25 cellular contexts compared by ENCODE assay signal in genomic region chr18:40124107-40124506, GRCh38.
A peak's percentile ranks its signal among the peaks of the same experiment; 100 is the strongest.
DNase-seq lines count a peak whose midpoint lies in the region; ATAC-seq and TF ChIP-seq lines count a peak whose summit lies in the region.
"Had no signal": no experiment of that assay in that cellular context is flagged by ENCODE, and none has a peak within 500 bp of the region (broad histone marks: within the 10 kb centered on the region; RNA-seq: fewer than 3 reads in every experiment).

No MANE protein-coding gene starts in this region.

- TF ChIP-seq CTCF in Calu3 (IDR thresholded peaks at IDR 0.05; ENCODE audit: unreplicated experiment) = no peak
- TF ChIP-seq CTCF in kidney epithelial cell (IDR thresholded peaks at IDR 0.05; ENCODE audit: insufficient read depth, low read length, poor library complexity, severe bottlenecking) = no peak
- TF ChIP-seq CTCF in esophagus squamous epithelium (IDR thresholded peaks at IDR 0.05) = no peak
- no peak for TF ChIP-seq CTCF in GM13976 (IDR thresholded peaks at IDR 0.05; ENCODE audit: borderline replicate concordance, control extremely low read depth, extremely low read depth, insufficient read depth, missing control alignments)

- H3K9me3 Mint-ChIP-seq in Calu3 (ENCODE audit: low read depth, unreplicated experiment) = no peaks in the 10 kb centered on the region

- no peaks in the 10 kb centered on the region for H3K27me3 Mint-ChIP-seq in Calu3 (ENCODE audit: unreplicated experiment)
- H3K27me3 Mint-ChIP-seq: activated naive CD8-positive, alpha-beta T cell treated with anti-CD3 and anti-CD28 coated beads for 36 hours; stimulated activated naive CD8-positive, alpha-beta T cell treated with anti-CD3 and anti-CD28 coated beads, Interleukin-15, Interleukin-2, amounts not matched to agents 100 ng/mL and 50 ng/mL, for 24 hours had no signal

- TF ChIP-seq POLR2A in esophagus squamous epithelium (IDR thresholded peaks at IDR 0.05) = no peak

- DNase-seq in Calu3 (peak; percentile 3), HS-5 (ENCODE audit: low read depth) (peak; percentile 64), astrocyte of the hippocampus (ENCODE audit: low read depth, low spot score) (peak; percentile 75), kidney epithelial cell (ENCODE audit: low read depth) (peak; percentile 34), occipital lobe (lab: John Stamatoyannopoulos, UW) (no peak), esophagus squamous epithelium (lab: John Stamatoyannopoulos, UW) (no peak), GM13976 (ENCODE audit: low spot score) (no peak)
- DNase-seq: activated CD4-positive, CD25-positive, alpha-beta regulatory T cell; activated naive CD8-positive, alpha-beta T cell treated with anti-CD3 and anti-CD28 coated beads for 36 hours; activated T-cell treated with anti-CD3 and anti-CD28 coated beads, Interleukin-2, amount 50 U/mL, for 48 hours; caudate nucleus; DMS79 treated with DMSO at 0.1 percent for 48 hours; effector CD8-positive, alpha-beta T cell; H9; hypothalamus; left cardiac atrium; midbrain; NCI-H2171; right lobe of liver; stimulated activated CD4-positive, alpha-beta T cell treated with anti-CD3 and anti-CD28 coated beads, Interleukin-1b, Interleukin-23, amount 100 ng/mL, for 48 hours; transverse colon had no signal

- 46 to 76% methylated on average over 2 of the region's 2 CpGs for WGBS in esophagus squamous epithelium, 2 donors

- H3K27ac Mint-ChIP-seq in Calu3 (ENCODE audit: unreplicated experiment) = no peak overlapping the region
- H3K27ac Mint-ChIP-seq: activated naive CD8-positive, alpha-beta T cell treated with anti-CD3 and anti-CD28 coated beads for 36 hours; CD14-positive monocyte; H9; neural progenitor cell; stimulated activated naive CD8-positive, alpha-beta T cell treated with anti-CD3 and anti-CD28 coated beads, Interleukin-15, Interleukin-2, amounts not matched to agents 100 ng/mL and 50 ng/mL, for 24 hours had no signal

- intact Hi-C loops in Calu3 (cut with micrococcal nuclease; ENCODE audit: unreplicated experiment) = no loop called here
- intact Hi-C loops in esophagus squamous epithelium (cut with DNase I) = no loop called here

- H3K36me3 ChIP-seq in kidney epithelial cell (ENCODE audit: control insufficient read depth, insufficient read depth, low read length) = no peaks in the 10 kb centered on the region
- no peaks in the 10 kb centered on the region for H3K36me3 ChIP-seq in esophagus squamous epithelium
- H3K36me3 ChIP-seq: neural progenitor cell, right lobe of liver, transverse colon had no signal

- H3K27ac ChIP-seq in esophagus squamous epithelium = no peak overlapping the region
- H3K27ac ChIP-seq: neural progenitor cell, right lobe of liver, transverse colon had no signal

- in situ Hi-C loops in GM13976 (cut with MboI; ENCODE audit: low sequenced_read_pairs, unreplicated experiment) = no loop called here

- H3K36me3 Mint-ChIP-seq in Calu3 (ENCODE audit: insufficient read depth, unreplicated experiment) = no peaks in the 10 kb centered on the region
- H3K36me3 Mint-ChIP-seq: activated naive CD8-positive, alpha-beta T cell treated with anti-CD3 and anti-CD28 coated beads for 36 hours; CD14-positive monocyte; neural progenitor cell had no signal

- no TSS peak for BruUV-seq in Calu3 (replicated peaks; lab: Mats Ljungman, UMichigan)

- no peak overlapping the region for H3K4me3 ChIP-seq in kidney epithelial cell (ENCODE audit: low read depth, low read length)
- no peak overlapping the region for H3K4me3 ChIP-seq in esophagus squamous epithelium
- H3K4me3 ChIP-seq: neural progenitor cell, right lobe of liver, transverse colon had no signal

- CTCF ChIA-PET in Calu3 (lab: Charles Lee) = no interaction called here

- no peak for ATAC-seq in HG03520 (IDR thresholded peaks at IDR 0.05; ENCODE audit: unreplicated experiment)
- ATAC-seq: left cardiac atrium, right lobe of liver had no signal

- no peaks in the 10 kb centered on the region for H3K4me1 Mint-ChIP-seq in Calu3 (ENCODE audit: low read depth, unreplicated experiment)
- H3K4me1 Mint-ChIP-seq: activated naive CD8-positive, alpha-beta T cell treated with anti-CD3 and anti-CD28 coated beads for 36 hours; CD14-positive monocyte; H9; neural progenitor cell had no signal

- H3K4me3 Mint-ChIP-seq in Calu3 (ENCODE audit: low read depth, unreplicated experiment) = no peak overlapping the region
- H3K4me3 Mint-ChIP-seq: activated naive CD8-positive, alpha-beta T cell treated with anti-CD3 and anti-CD28 coated beads for 36 hours; CD14-positive monocyte; H9; neural progenitor cell; stimulated activated naive CD8-positive, alpha-beta T cell treated with anti-CD3 and anti-CD28 coated beads, Interleukin-15, Interleukin-2, amounts not matched to agents 100 ng/mL and 50 ng/mL, for 24 hours had no signal

- no peaks in the 10 kb centered on the region for H3K9me3 ChIP-seq in esophagus squamous epithelium
- H3K9me3 ChIP-seq: right lobe of liver, transverse colon had no signal

- H3K4me1 ChIP-seq in esophagus squamous epithelium = no peaks in the 10 kb centered on the region
- H3K4me1 ChIP-seq: right lobe of liver, transverse colon had no signal

- H3K27me3 ChIP-seq in kidney epithelial cell (ENCODE audit: control insufficient read depth, insufficient read depth, low read length) = no peaks in the 10 kb centered on the region
- no peaks in the 10 kb centered on the region for H3K27me3 ChIP-seq in esophagus squamous epithelium
- H3K27me3 ChIP-seq: neural progenitor cell, right lobe of liver, transverse colon had no signal

Comparison
In these comparisons a context has a peak if more than half of its experiments do, and no peak if none do; other contexts are left out.
1. DNase-seq: peak in Calu3 (single experiment), HS-5 (single experiment), astrocyte of the hippocampus (single experiment) and kidney epithelial cell (single experiment); none in occipital lobe (single experiment), esophagus squamous epithelium (single experiment) and GM13976 (single experiment).